ENCODE assay signal across 8 cellular contexts in the genomic region with DNA sequence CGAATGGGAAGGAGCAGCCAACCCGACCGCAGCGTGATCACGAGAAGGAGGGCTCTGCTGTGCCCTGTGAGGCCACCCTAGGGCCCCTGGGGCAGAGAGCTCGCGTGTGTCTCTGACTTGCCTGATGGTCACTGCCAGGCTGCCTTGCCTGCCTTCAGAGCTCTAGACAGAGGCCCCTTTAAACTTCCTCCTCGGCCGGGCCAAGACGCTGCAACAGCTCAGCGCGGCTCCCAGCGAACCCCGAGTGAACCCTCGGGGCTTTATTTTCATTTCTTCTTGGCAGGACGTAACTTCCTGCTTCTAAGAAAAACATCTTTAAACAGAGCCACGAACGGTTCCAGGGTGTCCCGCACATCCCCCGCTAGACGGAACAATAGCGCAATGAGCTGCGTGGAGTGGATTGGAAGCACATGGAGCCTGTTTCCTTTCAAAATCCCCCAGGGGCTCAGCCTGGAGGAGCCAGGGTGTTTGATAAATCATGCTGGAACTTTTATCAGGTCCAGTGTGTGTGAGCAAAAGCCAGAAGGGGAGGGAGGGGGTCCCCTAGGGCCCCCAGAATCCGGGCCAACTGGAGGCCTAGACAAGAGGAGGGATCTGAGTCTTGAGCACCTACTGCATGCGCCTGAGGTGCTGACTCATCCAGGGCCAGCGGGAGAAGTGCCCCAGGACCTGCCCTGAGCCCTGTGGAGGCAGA.
DNase-seq lines count a peak whose midpoint lies in the region; ATAC-seq and TF ChIP-seq lines count a peak whose summit lies in the region.

No MANE protein-coding gene starts in this region.

- DNase-seq in HFFc6 (peak; percentile 83), testis (peak; percentile 36), NCI-H748 (lab: John Stamatoyannopoulos, UW; ENCODE audit: unreplicated experiment) (no peak), T-helper 9 cell (no peak)
- DNase-seq in activated CD4-positive, alpha-beta T cell treated with anti-CD3 and anti-CD28 coated beads, Interleukin-2, amount 50 U/mL, for 48 hours: peak; percentile 28 to 43
- DNase-seq in effector CD8-positive, alpha-beta T cell (lab: John Stamatoyannopoulos, UW): peak; percentile 18

- H3K36me3 Mint-ChIP-seq in HFFc6 (ENCODE audit: low read depth): peaks cover 19% of the 10 kb centered on the region

- peaks cover 78% of the 10 kb centered on the region for H3K4me1 Mint-ChIP-seq in HFFc6 (ENCODE audit: low read depth)

- H3K4me3 ChIP-seq in mucosa of rectum (ENCODE audit: low read length in 2 of 2) (peak overlapping the region; percentile 44 to 58), testis (peak overlapping the region; percentile 15)

- 6 to 8% methylated on average over 16 to 26 of the region's 26 CpGs for WGBS in testis, 2 donors

- peak overlapping the region; percentile 99 for H3K27ac Mint-ChIP-seq in HFFc6

- peaks cover 3% of the 10 kb centered on the region; the same call in 1 of the 2 replicates for H3K27me3 Mint-ChIP-seq in HFFc6 (ENCODE audit: insufficient read depth)

- no peak for TF ChIP-seq POLR2A in testis (IDR thresholded peaks at IDR 0.05)

- H3K36me3 ChIP-seq in mucosa of rectum (ENCODE audit: control insufficient read depth in 2 of 2, insufficient read depth in 2 of 2, low read length in 2 of 2): no peaks in the 10 kb centered on the region
- no peaks in the 10 kb centered on the region for H3K36me3 ChIP-seq in testis (ENCODE audit: low read depth, missing control alignments)

- H3K9me3 Mint-ChIP-seq in HFFc6: peaks cover 9% of the 10 kb centered on the region

- H3K4me3 Mint-ChIP-seq in HFFc6: peak overlapping the region; percentile 84

- TF ChIP-seq CTCF in HFFc6 (IDR thresholded peaks at IDR 0.05): no peak
- TF ChIP-seq CTCF in testis (IDR thresholded peaks at IDR 0.05): no peak

- no peaks in the 10 kb centered on the region for H3K9me3 ChIP-seq in mucosa of rectum (ENCODE audit: control insufficient read depth in 2 of 2, low read length in 2 of 2)
- no peaks in the 10 kb centered on the region for H3K9me3 ChIP-seq in testis

- ATAC-seq in GM18498 (IDR thresholded peaks at IDR 0.05; ENCODE audit: unreplicated experiment): no peak

- H3K4me1 ChIP-seq in mucosa of rectum (ENCODE audit: control insufficient read depth in 2 of 2, insufficient read depth in 2 of 2, low read length in 2 of 2) (peaks cover 5 to 6% of the 10 kb centered on the region in 2 donors), testis (no peaks in the 10 kb centered on the region)

- intact Hi-C loops in testis (cut with DNase I; ENCODE audit: low total_unique reads): no loop called here

- peak overlapping the region; percentile 37 to 57 for H3K9ac ChIP-seq in mucosa of rectum (ENCODE audit: low read depth in 1 of 2, low read length in 2 of 2)

- H3K27me3 ChIP-seq in mucosa of rectum (ENCODE audit: control insufficient read depth in 2 of 2, insufficient read depth in 2 of 2, low read length in 2 of 2): no peaks in the 10 kb centered on the region
- H3K27me3 ChIP-seq in testis: no peaks in the 10 kb centered on the region

- peak overlapping the region; percentile 59 for H3K27ac ChIP-seq in mucosa of rectum (ENCODE audit: low read depth in 2 of 2, low read length in 2 of 2)
- no peak overlapping the region for H3K27ac ChIP-seq in testis

Comparison
In these comparisons a context has a peak if more than half of its experiments do, and no peak if none do; other contexts are left out.
1. DNase-seq: peak in HFFc6 (single experiment), activated CD4-positive, alpha-beta T cell treated with anti-CD3 and anti-CD28 coated beads, Interleukin-2, amount 50 U/mL, for 48 hours (2 of 2), effector CD8-positive, alpha-beta T cell (single experiment) and testis (single experiment); none in NCI-H748 (single experiment) and T-helper 9 cell (single experiment).
2. H3K27ac ChIP-seq: peak in mucosa of rectum (2 of 2); none in testis (0 of 2).